ENCODE assay signal across 16 cellular contexts in the genomic region with DNA sequence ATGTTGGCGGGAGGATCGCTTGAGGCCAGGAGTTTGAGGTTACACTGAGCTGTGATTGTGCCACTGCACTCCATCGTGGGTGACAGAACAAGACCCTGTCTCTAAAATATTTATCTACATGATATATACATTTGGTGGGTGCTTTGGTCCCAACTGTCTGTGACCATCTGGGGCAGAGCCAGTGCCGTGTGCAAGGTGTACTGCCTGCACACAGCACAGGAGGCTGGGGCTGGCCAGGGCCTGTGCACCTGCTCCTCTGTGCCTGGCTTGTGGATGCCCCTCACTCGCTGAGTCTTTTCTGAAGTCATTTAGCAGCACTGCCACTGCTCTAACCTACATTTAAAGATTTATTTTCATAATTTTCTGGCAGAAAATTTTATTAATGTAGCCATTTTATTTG. TPM values are rescaled to one million over a fixed set of nuclear protein-coding genes. Genes with fewer than 3 reads are reported as not detected.
A peak's percentile ranks its signal among the peaks of the same experiment; 100 is the strongest.
DNase-seq lines count a peak whose midpoint lies in the region; ATAC-seq and TF ChIP-seq lines count a peak whose summit lies in the region.
"Had no signal": no experiment of that assay in that cellular context is flagged by ENCODE, and none has a peak within 500 bp of the region (broad histone marks: within the 10 kb centered on the region; RNA-seq: fewer than 3 reads in every experiment).

No MANE protein-coding gene starts in this region.

- H3K27me3 ChIP-seq in breast epithelium (no peaks in the 10 kb centered on the region), ovary (no peaks in the 10 kb centered on the region), upper lobe of left lung (no peaks in the 10 kb centered on the region)
- H3K27me3 ChIP-seq: BLaER1 had no signal

- H3K4me1 ChIP-seq in breast epithelium (no peaks in the 10 kb centered on the region), ovary (ENCODE audit: insufficient read depth) (no peaks in the 10 kb centered on the region), upper lobe of left lung (no peaks in the 10 kb centered on the region)
- H3K4me1 ChIP-seq: BLaER1, Caco-2 had no signal

- H3K36me3 Mint-ChIP-seq in MCF 10A (ENCODE audit: insufficient read depth, unreplicated experiment) (peaks cover 18% of the 10 kb centered on the region), T-helper 17 cell (ENCODE audit: low read depth) (peaks cover 7% of the 10 kb centered on the region), memory B cell (peaks cover 25% of the 10 kb centered on the region)

- BruUV-seq in MCF 10A (replicated peaks; lab: Mats Ljungman, UMichigan), result no TSS peak

- H3K4me3 Mint-ChIP-seq in MCF 10A (ENCODE audit: unreplicated experiment), result no peak overlapping the region
- no peak overlapping the region for H3K4me3 Mint-ChIP-seq in T-helper 17 cell
- no peak overlapping the region for H3K4me3 Mint-ChIP-seq in memory B cell
- H3K4me3 Mint-ChIP-seq: CD8-positive, alpha-beta memory T cell had no signal

- H3K36me3 ChIP-seq in breast epithelium, result no peaks in the 10 kb centered on the region
- no peaks in the 10 kb centered on the region for H3K36me3 ChIP-seq in ovary
- peaks cover 0 to 5% (median 2%) of the 10 kb centered on the region in 4 donors for H3K36me3 ChIP-seq in upper lobe of left lung

- TF ChIP-seq POLR2A in breast epithelium (IDR thresholded peaks at IDR 0.05) (no peak), ovary (IDR thresholded peaks at IDR 0.05) (no peak), upper lobe of left lung (IDR thresholded peaks at IDR 0.05) (no peak)

- H3K27me3 Mint-ChIP-seq in MCF 10A (ENCODE audit: insufficient read depth, unreplicated experiment), result no peaks in the 10 kb centered on the region
- H3K27me3 Mint-ChIP-seq in T-helper 17 cell, result no peaks in the 10 kb centered on the region
- H3K27me3 Mint-ChIP-seq in memory B cell, result no peaks in the 10 kb centered on the region
- H3K27me3 Mint-ChIP-seq: CD8-positive, alpha-beta memory T cell; IgD-negative memory B cell had no signal

- DNase-seq in MCF 10A (ENCODE audit: unreplicated experiment) (peak; percentile 25), breast epithelium (ENCODE audit: low spot score in 2 of 2) (no peak), T-helper 17 cell (no peak), memory B cell (ENCODE audit: low spot score in 2 of 2) (no peak), ovary (no peak), upper lobe of left lung (no peak), kidney glomerular epithelial cell (lab: John Stamatoyannopoulos, UW) (no peak)
- DNase-seq: AML-193; Caco-2; CD8-positive, alpha-beta memory T cell; GF-D8; HCEC 1CT; KG1 had no signal

- peaks cover 5% of the 10 kb centered on the region for H3K4me1 Mint-ChIP-seq in MCF 10A (ENCODE audit: insufficient read depth, unreplicated experiment)
- peaks cover 28% of the 10 kb centered on the region for H3K4me1 Mint-ChIP-seq in T-helper 17 cell
- peaks cover 17% of the 10 kb centered on the region for H3K4me1 Mint-ChIP-seq in memory B cell

- CTCF ChIA-PET in MCF 10A (lab: Yijun Ruan, JAX), result interaction anchor here (0.7 kb wide), 1 partner anchor 940 kb away, joined by 3 read pairs; no protein-coding TSS in a partner anchor

- TF ChIP-seq CTCF in MCF 10A (IDR thresholded peaks at IDR 0.05; ENCODE audit: unreplicated experiment) (no peak), breast epithelium (IDR thresholded peaks at IDR 0.05) (no peak), ovary (IDR thresholded peaks at IDR 0.05) (no peak), upper lobe of left lung (IDR thresholded peaks at IDR 0.05) (no peak)

- H3K9me3 Mint-ChIP-seq in MCF 10A (ENCODE audit: unreplicated experiment) (no peaks in the 10 kb centered on the region), memory B cell (no peaks in the 10 kb centered on the region)
- H3K9me3 Mint-ChIP-seq: CD8-positive, alpha-beta memory T cell; IgD-negative memory B cell had no signal

- no peak overlapping the region for H3K27ac Mint-ChIP-seq in MCF 10A (ENCODE audit: low read depth, unreplicated experiment)
- H3K27ac Mint-ChIP-seq in T-helper 17 cell, result peak overlapping the region; percentile 74
- peak overlapping the region; percentile 82 for H3K27ac Mint-ChIP-seq in memory B cell

- no peak for ATAC-seq in T-helper 17 cell
- no peak for ATAC-seq in memory B cell (ENCODE audit: low read depth)
- no peak for ATAC-seq in upper lobe of left lung (ENCODE audit: low FRiP score in 2 of 2)

- TF ChIP-seq EP300 in ovary (IDR thresholded peaks at IDR 0.05) (no peak), upper lobe of left lung (IDR thresholded peaks at IDR 0.05) (no peak)

- POLR2A ChIA-PET in MCF 10A (lab: Yijun Ruan, JAX), result interaction anchor here (1.2 kb wide), 1 partner anchor 11 kb away, joined by 3 read pairs; no protein-coding TSS in a partner anchor

- intact Hi-C loops in MCF 10A (cut with micrococcal nuclease) (no loop called here), breast epithelium (cut with DNase I; ENCODE audit: low total_unique reads) (no loop called here), ovary (cut with DNase I) (no loop called here)

- no peak overlapping the region for H3K27ac ChIP-seq in breast epithelium
- no peak overlapping the region for H3K27ac ChIP-seq in ovary
- H3K27ac ChIP-seq in upper lobe of left lung, result no peak overlapping the region
- H3K27ac ChIP-seq: 22Rv1, BLaER1 had no signal

- H3K9me3 ChIP-seq in breast epithelium (no peaks in the 10 kb centered on the region), T-helper 17 cell (ENCODE audit: control insufficient read depth, low read length, poor library complexity, severe bottlenecking) (no peaks in the 10 kb centered on the region), ovary (no peaks in the 10 kb centered on the region), upper lobe of left lung (no peaks in the 10 kb centered on the region)
- H3K9me3 ChIP-seq: BLaER1, Caco-2 had no signal

- H3K4me3 ChIP-seq in breast epithelium (no peak overlapping the region), ovary (no peak overlapping the region), upper lobe of left lung (no peak overlapping the region)
- H3K4me3 ChIP-seq: BLaER1 had no signal

- WGBS in ovary, 3 donors, result 93 to 94% (median 94%) methylated on average over 5 of the region's 5 CpGs
- 95 to 100% methylated on average over 5 of the region's 5 CpGs for WGBS in upper lobe of left lung, 2 donors

RNA-seq across cellular contexts. Expression of a gene that starts 58.7 kb away (rescaled TPM):
- total RNA-seq in MCF 10A (2022) (24.3 and 25.3 TPM in 2 replicates), breast epithelium (10 to 100 TPM; 13.1 to 15.7 (median 14.6) TPM), T-helper 17 cell (10 to 100 TPM; 47.8 to 54.4 TPM), ovary (10 to 100 TPM in 5 of 7 donors, 1 to 10 TPM in 2; 6.3 to 17.0 (median 15.5) TPM), upper lobe of left lung (10 to 100 TPM; 14.7 to 45.4 (median 22.1) TPM)
- polyA plus RNA-seq in ovary, result 1 to 10 TPM; 2.9 to 7.1 TPM
